11 cellular contexts compared by ENCODE assay signal in the genomic region with DNA sequence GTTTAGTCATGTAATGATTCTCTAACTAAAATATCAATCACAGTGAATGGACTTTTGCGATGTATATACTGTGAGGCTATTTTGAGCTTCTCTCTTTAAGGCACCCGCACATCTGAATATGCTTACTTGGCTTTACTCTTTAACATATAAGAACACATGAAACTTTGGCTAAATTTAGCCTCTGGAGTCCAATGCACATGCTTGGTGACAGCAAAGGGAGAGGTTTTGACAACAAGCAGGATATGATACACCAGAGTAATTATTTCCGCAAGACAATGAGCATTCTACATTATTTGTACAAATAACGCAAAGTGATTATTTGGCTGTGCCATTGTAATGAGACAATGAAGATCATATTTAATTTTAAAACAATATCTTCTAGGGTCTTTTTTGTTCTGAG.
DNase-seq lines count a peak whose midpoint lies in the region; FAIRE-seq and TF ChIP-seq lines count a peak whose summit lies in the region.
"Had no signal": no experiment of that assay in that cellular context is flagged by ENCODE, and none has a peak within 500 bp of the region (broad histone marks: within the 10 kb centered on the region; RNA-seq: fewer than 3 reads in every experiment).

No MANE protein-coding gene starts in this region.

- no TSS peak for BruUV-seq in endothelial cell of umbilical vein (replicated peaks; lab: Mats Ljungman, UMichigan)

- CTCF ChIA-PET in endothelial cell of umbilical vein (lab: Charles Lee), result no interaction called here

- H3K4me1 Mint-ChIP-seq in CD14-positive monocyte, result peaks cover 16% of the 10 kb centered on the region

- no peak for DNase-seq in endothelial cell of umbilical vein (ENCODE audit: low read depth, low spot score)
- peak; percentile 61 for DNase-seq in pons (ENCODE audit: low spot score)
- DNase-seq in SKM-1 (lab: John Stamatoyannopoulos, UW; ENCODE audit: unreplicated experiment), result no peak
- no peak for DNase-seq in CD14-positive monocyte (ENCODE audit: low spot score)
- no peak for DNase-seq in SK-N-DZ (ENCODE audit: low spot score)
- DNase-seq in NCI-H748 (lab: John Stamatoyannopoulos, UW; ENCODE audit: unreplicated experiment), result no peak
- DNase-seq: DMS79 treated with DMSO at 0.1 percent for 48 hours, SW 1271 had no signal

- TF ChIP-seq CTCF in OCI-LY1 (IDR thresholded peaks at IDR 0.05; ENCODE audit: low read length), result no peak
- no peak for TF ChIP-seq CTCF in endothelial cell of umbilical vein (IDR thresholded peaks at IDR 0.05; ENCODE audit: extremely low read depth in 1 of 2, insufficient read depth in 1 of 2, low read depth in 1 of 2, low read length in 2 of 2)
- no peak for TF ChIP-seq CTCF in CD14-positive monocyte (IDR thresholded peaks at IDR 0.05)

- H3K9me2 ChIP-seq in OCI-LY1 (ENCODE audit: low read depth, low read length), result no peaks in the 10 kb centered on the region

- POLR2A ChIA-PET in endothelial cell of umbilical vein (lab: Charles Lee), result no interaction called here

- dilution Hi-C loops in endothelial cell of umbilical vein (cut with MboI; ENCODE audit: extremely low pct_ligation_motif_present, low sequenced_read_pairs), result no loop called here

- TF ChIP-seq POLR2A in endothelial cell of umbilical vein (IDR thresholded peaks at IDR 0.05; ENCODE audit: low read depth, low read length), result no peak

- H3K4me3 ChIP-seq in BLaER1 treated with 17β-estradiol and CSF1 and Interleukin-3, amounts not matched to agents 10 nM and 100 nM, result no peak overlapping the region
- H3K4me3 ChIP-seq in OCI-LY1 (ENCODE audit: low read depth, low read length, poor library complexity, severe bottlenecking) (peak overlapping the region; percentile 10), endothelial cell of umbilical vein (replicated peaks in 1 of 3; ENCODE audit: insufficient read depth in 1 of 3, low read depth in 1 of 3, low read length in 3 of 3) (no peak overlapping the region)

- H3K4me1 ChIP-seq in BLaER1 treated with 17β-estradiol and CSF1 and Interleukin-3, amounts not matched to agents 10 nM and 100 nM, result peaks cover 31 to 79% (median 41%) of the 10 kb centered on the region in 10 experiments
- H3K4me1 ChIP-seq in OCI-LY1 (ENCODE audit: insufficient read depth, low read length, severe bottlenecking) (peaks cover 70% of the 10 kb centered on the region), endothelial cell of umbilical vein (ENCODE audit: control insufficient read depth, extremely low read depth, insufficient read depth, low read length) (peaks cover 26% of the 10 kb centered on the region)

- H4K20me1 ChIP-seq in BLaER1 treated with 17β-estradiol and CSF1 and Interleukin-3, amounts not matched to agents 10 nM and 100 nM, result peaks cover 0 to 19% (median 0%) of the 10 kb centered on the region in 11 experiments; a peak in 4 of 22 replicates
- no peaks in the 10 kb centered on the region for H4K20me1 ChIP-seq in OCI-LY1 (ENCODE audit: insufficient read depth, low read length)
- H4K20me1 ChIP-seq in endothelial cell of umbilical vein (replicated peaks; ENCODE audit: control insufficient read depth, extremely low read depth, insufficient read depth, low read length), result no peaks in the 10 kb centered on the region

- no peak for FAIRE-seq in endothelial cell of umbilical vein (lab: Jason Lieb, UNC)

- no peak overlapping the region for H3K4me3 Mint-ChIP-seq in CD14-positive monocyte

- peak overlapping the region in 8 of 11 experiments; percentile 15 to 70 (median 58); a peak in 11 of 22 replicates for H3K27ac ChIP-seq in BLaER1 treated with 17β-estradiol and CSF1 and Interleukin-3, amounts not matched to agents 10 nM and 100 nM
- peak overlapping the region; percentile 86 for H3K27ac ChIP-seq in OCI-LY1 (ENCODE audit: low read depth, low read length, poor library complexity, severe bottlenecking)
- H3K27ac ChIP-seq in endothelial cell of umbilical vein (ENCODE audit: insufficient read depth, low read depth, low read length), result no peak overlapping the region
- H3K27ac ChIP-seq: ascending aorta had no signal

- peaks cover 10 to 61% (median 26%) of the 10 kb centered on the region in 11 experiments; a peak in 20 of 22 replicates for H3K9me3 ChIP-seq in BLaER1 treated with 17β-estradiol and CSF1 and Interleukin-3, amounts not matched to agents 10 nM and 100 nM (replicated peaks in 1 of 11)
- H3K9me3 ChIP-seq in OCI-LY1 (ENCODE audit: low read length) (peaks cover 4% of the 10 kb centered on the region; the same call in 1 of the 2 replicates), endothelial cell of umbilical vein (replicated peaks; ENCODE audit: control insufficient read depth, insufficient read depth, low read length) (no peaks in the 10 kb centered on the region)
- H3K9me3 ChIP-seq: ascending aorta had no signal

- peaks cover 56% of the 10 kb centered on the region for H3K79me2 ChIP-seq in OCI-LY1 (ENCODE audit: insufficient read depth, low read length)
- H3K79me2 ChIP-seq in endothelial cell of umbilical vein (ENCODE audit: control insufficient read depth, insufficient read depth, low read length), result no peaks in the 10 kb centered on the region

- peaks cover 51 to 84% (median 74%) of the 10 kb centered on the region in 11 experiments for H3K36me3 ChIP-seq in BLaER1 treated with 17β-estradiol and CSF1 and Interleukin-3, amounts not matched to agents 10 nM and 100 nM
- H3K36me3 ChIP-seq in OCI-LY1 (ENCODE audit: insufficient read depth, low read length) (peaks cover 14% of the 10 kb centered on the region), endothelial cell of umbilical vein (ENCODE audit: control insufficient read depth in 2 of 2, extremely low read depth in 1 of 2, insufficient read depth in 2 of 2, low read length in 2 of 2) (no peaks in the 10 kb centered on the region)
- H3K36me3 ChIP-seq: ascending aorta had no signal

- no peaks in the 10 kb centered on the region for H3K27me3 Mint-ChIP-seq in CD14-positive monocyte (ENCODE audit: low read depth in 3 of 3)

- peak overlapping the region in 5 of 11 experiments; percentile 19 to 84 (median 65); a peak in 7 of 22 replicates for H3K4me2 ChIP-seq in BLaER1 treated with 17β-estradiol and CSF1 and Interleukin-3, amounts not matched to agents 10 nM and 100 nM
- H3K4me2 ChIP-seq in OCI-LY1 (ENCODE audit: low read length) (peak overlapping the region; percentile 49), endothelial cell of umbilical vein (ENCODE audit: insufficient read depth, low read length) (peak overlapping the region; percentile 22)

- peaks cover 6% of the 10 kb centered on the region; the same call in 1 of the 2 replicates for H3F3A ChIP-seq in OCI-LY1 (ENCODE audit: insufficient read depth, low read length)

- H3K9me1 ChIP-seq in endothelial cell of umbilical vein (replicated peaks; ENCODE audit: control insufficient read depth, extremely low read depth, insufficient read depth, low read length), result no peaks in the 10 kb centered on the region

- no peak overlapping the region for H3K27ac Mint-ChIP-seq in CD14-positive monocyte

- H3K9ac ChIP-seq in BLaER1 treated with 17β-estradiol and CSF1 and Interleukin-3, amounts not matched to agents 10 nM and 100 nM, result peak overlapping the region in 2 of 11 experiments; percentile 55 to 61; a peak in 4 of 22 replicates
- H3K9ac ChIP-seq in OCI-LY1 (ENCODE audit: low read length), result peak overlapping the region; percentile 47
- no peak overlapping the region for H3K9ac ChIP-seq in endothelial cell of umbilical vein (replicated peaks; ENCODE audit: extremely low read depth, insufficient read depth, low read length)

- peaks cover 7% of the 10 kb centered on the region in 2 donors for H3K36me3 Mint-ChIP-seq in CD14-positive monocyte

- no peak overlapping the region for H2AFZ ChIP-seq in OCI-LY1 (ENCODE audit: low read length)
- no peak overlapping the region for H2AFZ ChIP-seq in endothelial cell of umbilical vein (ENCODE audit: low read depth, low read length)

- intact Hi-C loops in endothelial cell of umbilical vein (cut with micrococcal nuclease) (loop anchor here (2.0 kb wide), 3 partner anchors 19 to 71 kb away; no protein-coding TSS in a partner anchor), CD14-positive monocyte (cut with micrococcal nuclease) (loop anchor here in 1 of 2 donors (10.0 kb wide), 1 partner anchor 61 kb away; no protein-coding TSS in a partner anchor)

- H3K27me3 ChIP-seq in BLaER1 treated with 17β-estradiol and CSF1 and Interleukin-3, amounts not matched to agents 10 nM and 100 nM, result no peaks in the 10 kb centered on the region
- H3K27me3 ChIP-seq in OCI-LY1 (ENCODE audit: insufficient read depth, low read length) (no peaks in the 10 kb centered on the region), endothelial cell of umbilical vein (ENCODE audit: control insufficient read depth in 2 of 2, insufficient read depth in 2 of 2, low read length in 2 of 2) (no peaks in the 10 kb centered on the region)
- H3K27me3 ChIP-seq: ascending aorta had no signal

- H3K9me3 Mint-ChIP-seq in CD14-positive monocyte, result peaks cover 0 to 3% (median 0%) of the 10 kb centered on the region in 7 donors

TF ChIP-seq in endothelial cell of umbilical vein, 7 proteins besides CTCF, POLR2A, EP300 and RAD21:
- no peak for TF ChIP-seq POLR2AphosphoS5 (IDR thresholded peaks at IDR 0.05; ENCODE audit: insufficient read depth, low read depth, low read length)
- no peak for TF ChIP-seq FOS (IDR thresholded peaks at IDR 0.05; ENCODE audit: borderline replicate concordance, insufficient read depth, low read length)
- TF ChIP-seq, protein P1, sequence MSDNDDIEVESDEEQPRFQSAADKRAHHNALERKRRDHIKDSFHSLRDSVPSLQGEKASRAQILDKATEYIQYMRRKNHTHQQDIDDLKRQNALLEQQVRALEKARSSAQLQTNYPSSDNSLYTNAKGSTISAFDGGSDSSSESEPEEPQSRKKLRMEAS (IDR thresholded peaks at IDR 0.05; ENCODE audit: insufficient read depth, insufficient read length), result no peak
- TF ChIP-seq MYC (IDR thresholded peaks at IDR 0.05; ENCODE audit: low read depth, low read length), result no peak
- no peak for TF ChIP-seq JUN (IDR thresholded peaks at IDR 0.05; ENCODE audit: borderline replicate concordance, insufficient read depth, insufficient read length, low read depth)
- TF ChIP-seq GATA2 (IDR thresholded peaks at IDR 0.05; ENCODE audit: insufficient read depth, insufficient read length, low read depth, low read length), result no peak
- TF ChIP-seq EZH2 (IDR thresholded peaks at IDR 0.05; ENCODE audit: borderline replicate concordance, low read depth, low read length, severe bottlenecking), result no peak
TF ChIP-seq in endothelial cell of umbilical vein: peak in this region for 0.
